In the genomic region with DNA sequence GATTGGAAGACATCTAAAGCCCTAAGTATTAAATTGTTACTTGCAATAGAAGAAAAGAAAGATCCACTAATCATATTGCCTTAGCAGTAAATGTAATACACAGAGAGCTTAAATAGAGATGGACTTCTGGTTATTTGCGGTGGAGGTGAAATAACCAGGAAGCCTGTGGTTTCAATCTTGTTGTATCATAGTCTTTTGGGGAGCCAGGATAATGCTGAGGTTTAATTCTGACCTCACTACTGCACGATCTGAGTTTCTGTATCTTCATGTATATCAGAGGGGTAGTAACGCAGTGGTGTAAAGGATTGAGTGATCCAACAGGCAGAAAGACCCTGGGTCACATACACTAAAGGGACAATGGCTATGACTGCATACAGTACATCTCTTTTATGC, we compare ENCODE assay signal across 23 cellular contexts.
DNase-seq lines count a peak whose midpoint lies in the region; ATAC-seq and TF ChIP-seq lines count a peak whose summit lies in the region.
"Had no signal": no experiment of that assay in that cellular context is flagged by ENCODE, and none has a peak within 500 bp of the region (broad histone marks: within the 10 kb centered on the region; RNA-seq: fewer than 3 reads in every experiment).

No MANE protein-coding gene starts in this region.

- no peaks in the 10 kb centered on the region for H3K79me2 ChIP-seq in smooth muscle cell (ENCODE audit: low read depth)

- WGBS in smooth muscle cell (ENCODE audit: low lambda C conversion rate): 62% methylated on average over 3 of the region's 3 CpGs

- H3K27ac Mint-ChIP-seq in activated naive CD4-positive, alpha-beta T cell treated with anti-CD3 and anti-CD28 coated beads, Interleukin-2, amount 10 ng/mL, durations not matched to agents 7 days and 5 days: peak overlapping the region; percentile 98
- H3K27ac Mint-ChIP-seq in activated naive CD4-positive, alpha-beta T cell treated with anti-CD3 and anti-CD28 coated beads, Interleukin-2, amount 50 U/mL, for 72 hours: no peak overlapping the region
- H3K27ac Mint-ChIP-seq in glutamatergic neuron (ENCODE audit: unreplicated experiment): peak overlapping the region; percentile 4
- H3K27ac Mint-ChIP-seq: H9; stimulated activated memory B cell treated with anti-CD40 and anti-IgM and Interleukin-4, amounts not matched to agents 10 μg/mL and 1 μg/mL and 100 μg/mL, for 72 hours had no signal

- H4K20me1 ChIP-seq in smooth muscle cell (ENCODE audit: low read depth): no peaks in the 10 kb centered on the region

- peak overlapping the region; percentile 34 for H3K4me2 ChIP-seq in smooth muscle cell

- H3K9me3 Mint-ChIP-seq in activated naive CD4-positive, alpha-beta T cell treated with anti-CD3 and anti-CD28 coated beads, Interleukin-2, amount 10 ng/mL, durations not matched to agents 7 days and 5 days: no peaks in the 10 kb centered on the region
- H3K9me3 Mint-ChIP-seq in activated naive CD4-positive, alpha-beta T cell treated with anti-CD3 and anti-CD28 coated beads, Interleukin-2, amount 50 U/mL, for 72 hours: no peaks in the 10 kb centered on the region
- peaks cover 5% of the 10 kb centered on the region for H3K9me3 Mint-ChIP-seq in glutamatergic neuron (ENCODE audit: unreplicated experiment)
- H3K9me3 Mint-ChIP-seq: activated T-helper 2 cell treated with anti-CD3 and anti-CD28 coated beads, Interferon-gamma antibody, Interleukin-2, Interleukin-4, amounts not matched to agents 10 μg/mL and 5 μg/mL and 100 μg/mL, durations not matched to agents 14 hours and 24 hours and 36 hours; H9; stimulated activated memory B cell treated with anti-CD40 and anti-IgM and Interleukin-4, amounts not matched to agents 10 μg/mL and 1 μg/mL and 100 μg/mL, for 72 hours had no signal

- no peaks in the 10 kb centered on the region for H3K27me3 Mint-ChIP-seq in activated naive CD4-positive, alpha-beta T cell treated with anti-CD3 and anti-CD28 coated beads, Interleukin-2, amount 10 ng/mL, durations not matched to agents 7 days and 5 days
- peaks cover 4% of the 10 kb centered on the region for H3K27me3 Mint-ChIP-seq in glutamatergic neuron (ENCODE audit: unreplicated experiment)

- no peaks in the 10 kb centered on the region for H3K36me3 ChIP-seq in smooth muscle cell (ENCODE audit: low read depth)
- no peaks in the 10 kb centered on the region for H3K36me3 ChIP-seq in SJCRH30
- H3K36me3 ChIP-seq: suprapubic skin had no signal

- H3K4me3 Mint-ChIP-seq in activated naive CD4-positive, alpha-beta T cell treated with anti-CD3 and anti-CD28 coated beads, Interleukin-2, amount 10 ng/mL, durations not matched to agents 7 days and 5 days: peak overlapping the region; percentile 87
- no peak overlapping the region for H3K4me3 Mint-ChIP-seq in glutamatergic neuron (ENCODE audit: unreplicated experiment)
- H3K4me3 Mint-ChIP-seq: H9; stimulated activated memory B cell treated with anti-CD40 and anti-IgM and Interleukin-4, amounts not matched to agents 10 μg/mL and 1 μg/mL and 100 μg/mL, for 72 hours had no signal

- H3K36me3 Mint-ChIP-seq in activated naive CD4-positive, alpha-beta T cell treated with anti-CD3 and anti-CD28 coated beads, Interleukin-2, amount 10 ng/mL, durations not matched to agents 7 days and 5 days: peaks cover 26% of the 10 kb centered on the region
- H3K36me3 Mint-ChIP-seq in activated naive CD4-positive, alpha-beta T cell treated with anti-CD3 and anti-CD28 coated beads, Interleukin-2, amount 50 U/mL, for 72 hours: peaks cover 0 to 7% of the 10 kb centered on the region in 2 donors
- H3K36me3 Mint-ChIP-seq in glutamatergic neuron (ENCODE audit: unreplicated experiment): no peaks in the 10 kb centered on the region
- H3K36me3 Mint-ChIP-seq: stimulated activated memory B cell treated with anti-CD40 and anti-IgM and Interleukin-4, amounts not matched to agents 10 μg/mL and 1 μg/mL and 100 μg/mL, for 72 hours had no signal

- CTCF ChIA-PET in activated naive CD4-positive, alpha-beta T cell treated with anti-CD3 and anti-CD28 coated beads, Interleukin-2, amount 10 ng/mL, durations not matched to agents 7 days and 5 days (lab: Charles Lee): interaction anchor here (1.0 to 1.5 kb wide), 3 partner anchors 9 to 181 kb away, joined by 3 to 5 read pairs (median 4); no protein-coding TSS in a partner anchor

- H3K27me3 ChIP-seq in smooth muscle cell (ENCODE audit: low read depth) (no peaks in the 10 kb centered on the region), SJCRH30 (no peaks in the 10 kb centered on the region)
- H3K27me3 ChIP-seq: suprapubic skin had no signal

- TF ChIP-seq CTCF in glutamatergic neuron (IDR thresholded peaks at IDR 0.05; ENCODE audit: partially characterized antibody, unreplicated experiment): no peak
- no peak for TF ChIP-seq CTCF in smooth muscle cell (IDR thresholded peaks at IDR 0.05; ENCODE audit: borderline replicate concordance, insufficient read depth, poor library complexity, severe bottlenecking)

- H2AFZ ChIP-seq in smooth muscle cell (ENCODE audit: low read depth): no peak overlapping the region

- DNase-seq in activated naive CD4-positive, alpha-beta T cell treated with anti-CD3 and anti-CD28 coated beads, Interleukin-2, amount 10 ng/mL, durations not matched to agents 7 days and 5 days: no peak
- no peak for DNase-seq in activated naive CD4-positive, alpha-beta T cell treated with anti-CD3 and anti-CD28 coated beads, Interleukin-2, amount 50 U/mL, for 72 hours (ENCODE audit: low spot score in 2 of 2)
- DNase-seq in RPMI8226: peak; percentile 23
- DNase-seq in glutamatergic neuron: no peak
- no peak for DNase-seq in smooth muscle cell (lab: John Stamatoyannopoulos, UW; ENCODE audit: unreplicated experiment)
- DNase-seq in SJCRH30: no peak
- DNase-seq: activated CD8-positive, alpha-beta memory T cell treated with anti-CD3 and anti-CD28 coated beads, Interleukin-2, amount 50 U/mL, for 48 hours; cerebellar nuclear complex; H9; NCI-H1417 treated with DMSO at 0.1 percent for 48 hours; NCI-H2081 treated with DMSO at 0.1 percent for 48 hours; NCI-H774; occipital lobe; small intestine; T-helper 1 cell had no signal

- H3K27ac ChIP-seq in smooth muscle cell (ENCODE audit: low read depth): peak overlapping the region; percentile 76
- no peak overlapping the region for H3K27ac ChIP-seq in SJCRH30
- H3K27ac ChIP-seq: suprapubic skin, VCaP had no signal

- H3F3A ChIP-seq in smooth muscle cell (ENCODE audit: low read depth): peaks cover 24% of the 10 kb centered on the region

- H3K4me1 Mint-ChIP-seq in activated naive CD4-positive, alpha-beta T cell treated with anti-CD3 and anti-CD28 coated beads, Interleukin-2, amount 10 ng/mL, durations not matched to agents 7 days and 5 days: peaks cover 84% of the 10 kb centered on the region
- peaks cover 31% of the 10 kb centered on the region for H3K4me1 Mint-ChIP-seq in glutamatergic neuron (ENCODE audit: low read depth, unreplicated experiment)

- H3K4me3 ChIP-seq in smooth muscle cell (no peak overlapping the region), SJCRH30 (no peak overlapping the region)
- H3K4me3 ChIP-seq: lung, suprapubic skin had no signal

- H3K9ac ChIP-seq in smooth muscle cell (ENCODE audit: low read depth): no peak overlapping the region

- H3K4me1 ChIP-seq in smooth muscle cell (ENCODE audit: low read depth) (peaks cover 24% of the 10 kb centered on the region), SJCRH30 (no peaks in the 10 kb centered on the region)
- H3K4me1 ChIP-seq: suprapubic skin had no signal

- no peaks in the 10 kb centered on the region for H3K9me3 ChIP-seq in smooth muscle cell (replicated peaks; ENCODE audit: low read depth)
- no peaks in the 10 kb centered on the region for H3K9me3 ChIP-seq in SJCRH30 (replicated peaks)
- H3K9me3 ChIP-seq: suprapubic skin had no signal

- ATAC-seq in activated naive CD4-positive, alpha-beta T cell treated with anti-CD3 and anti-CD28 coated beads, Interleukin-2, amount 50 U/mL, for 72 hours: no peak
- ATAC-seq in HG02798 (IDR thresholded peaks at IDR 0.05; ENCODE audit: poor library complexity, unreplicated experiment): no peak
- ATAC-seq in HG03520 (IDR thresholded peaks at IDR 0.05; ENCODE audit: unreplicated experiment): no peak
- ATAC-seq: Right ventricle myocardium inferior; stimulated activated memory B cell treated with anti-CD40 and anti-IgM and Interleukin-4, amounts not matched to agents 10 μg/mL and 1 μg/mL and 100 μg/mL, for 72 hours had no signal

Comparison
In these comparisons a context has a peak if more than half of its experiments do, and no peak if none do; other contexts are left out.
1. H3K27ac Mint-ChIP-seq: peak in activated naive CD4-positive, alpha-beta T cell treated with anti-CD3 and anti-CD28 coated beads, Interleukin-2, amount 10 ng/mL, durations not matched to agents 7 days and 5 days (single experiment) and glutamatergic neuron (single experiment); none in activated naive CD4-positive, alpha-beta T cell treated with anti-CD3 and anti-CD28 coated beads, Interleukin-2, amount 50 U/mL, for 72 hours (0 of 2).